ENCODE assay signal across 21 cellular contexts in genomic region chr13:111952814-111953213, GRCh38.
"Had no signal": no experiment of that assay in that cellular context is flagged by ENCODE, and none has a peak within 500 bp of the region (broad histone marks: within the 10 kb centered on the region; RNA-seq: fewer than 3 reads in every experiment).

No MANE protein-coding gene starts in this region.

- DNase-seq: cortex of kidney; effector memory CD4-positive, alpha-beta T cell; gastrocnemius medialis; mesenchymal stem cell; naive B cell; occipital lobe; pancreas; right lobe of liver; stimulated activated CD4-positive, alpha-beta T cell treated with anti-CD3 and anti-CD28 coated beads, Interleukin-15, amount 100 ng/mL, for 24 hours; stimulated activated CD4-positive, alpha-beta T cell treated with anti-CD3 and anti-CD28 coated beads, Interleukin-1b, Interleukin-23, amount 100 ng/mL, for 48 hours; stimulated activated CD4-positive, alpha-beta T cell treated with anti-CD3 and anti-CD28 coated beads, Interleukin-4, amount 100 ng/mL, for 24 hours; tibial artery had no signal

- H3K9me3 ChIP-seq: gastrocnemius medialis, pancreas, prostate gland, right lobe of liver had no signal

- H3K36me3 ChIP-seq: esophagus muscularis mucosa, gastrocnemius medialis, left lung, pancreas, prostate gland, right lobe of liver, tibial artery, upper lobe of left lung had no signal

- H3K9me3 Mint-ChIP-seq: stimulated activated naive CD8-positive, alpha-beta T cell treated with anti-CD3 and anti-CD28 coated beads, Interleukin-15, Interleukin-2, amounts not matched to agents 100 ng/mL and 50 ng/mL, for 24 hours had no signal

- H3K4me1 Mint-ChIP-seq: naive B cell; stimulated activated memory B cell treated with anti-CD40 and anti-IgM and Interleukin-4, amounts not matched to agents 10 μg/mL and 1 μg/mL and 100 μg/mL, for 72 hours had no signal

- ATAC-seq: gastrocnemius medialis; left lung; pancreas; stimulated activated memory B cell treated with anti-CD40 and anti-IgM and Interleukin-4, amounts not matched to agents 10 μg/mL and 1 μg/mL and 100 μg/mL, for 72 hours had no signal

- H3K27ac Mint-ChIP-seq: naive B cell; stimulated activated memory B cell treated with anti-CD40 and anti-IgM and Interleukin-4, amounts not matched to agents 10 μg/mL and 1 μg/mL and 100 μg/mL, for 72 hours; stimulated activated naive CD8-positive, alpha-beta T cell treated with anti-CD3 and anti-CD28 coated beads, Interleukin-15, Interleukin-2, amounts not matched to agents 100 ng/mL and 50 ng/mL, for 24 hours had no signal

- H3K27ac ChIP-seq: epithelial cell of prostate, esophagus muscularis mucosa, gastrocnemius medialis, left lung, pancreas, prostate gland, right lobe of liver, tibial artery, upper lobe of left lung had no signal

- H3K27me3 ChIP-seq: gastrocnemius medialis, pancreas, right lobe of liver, tibial artery, upper lobe of left lung had no signal

- H3K4me1 ChIP-seq: esophagus muscularis mucosa, gastrocnemius medialis, left lung, pancreas, prostate gland, right lobe of liver, tibial artery, upper lobe of left lung had no signal

- H3K4me3 Mint-ChIP-seq: naive B cell; nephron; stimulated activated memory B cell treated with anti-CD40 and anti-IgM and Interleukin-4, amounts not matched to agents 10 μg/mL and 1 μg/mL and 100 μg/mL, for 72 hours; stimulated activated naive CD8-positive, alpha-beta T cell treated with anti-CD3 and anti-CD28 coated beads, Interleukin-15, Interleukin-2, amounts not matched to agents 100 ng/mL and 50 ng/mL, for 24 hours had no signal

- H3K36me3 Mint-ChIP-seq: naive B cell; stimulated activated memory B cell treated with anti-CD40 and anti-IgM and Interleukin-4, amounts not matched to agents 10 μg/mL and 1 μg/mL and 100 μg/mL, for 72 hours had no signal

- H3K4me3 ChIP-seq: esophagus muscularis mucosa, gastrocnemius medialis, left lung, lung, pancreas, prostate gland, right lobe of liver, tibial artery, upper lobe of left lung had no signal

- H3K27me3 Mint-ChIP-seq: naive B cell; stimulated activated memory B cell treated with anti-CD40 and anti-IgM and Interleukin-4, amounts not matched to agents 10 μg/mL and 1 μg/mL and 100 μg/mL, for 72 hours; stimulated activated naive CD8-positive, alpha-beta T cell treated with anti-CD3 and anti-CD28 coated beads, Interleukin-15, Interleukin-2, amounts not matched to agents 100 ng/mL and 50 ng/mL, for 24 hours had no signal
